Comparison of ENCODE assay signal across 10 cellular contexts in the genomic region with DNA sequence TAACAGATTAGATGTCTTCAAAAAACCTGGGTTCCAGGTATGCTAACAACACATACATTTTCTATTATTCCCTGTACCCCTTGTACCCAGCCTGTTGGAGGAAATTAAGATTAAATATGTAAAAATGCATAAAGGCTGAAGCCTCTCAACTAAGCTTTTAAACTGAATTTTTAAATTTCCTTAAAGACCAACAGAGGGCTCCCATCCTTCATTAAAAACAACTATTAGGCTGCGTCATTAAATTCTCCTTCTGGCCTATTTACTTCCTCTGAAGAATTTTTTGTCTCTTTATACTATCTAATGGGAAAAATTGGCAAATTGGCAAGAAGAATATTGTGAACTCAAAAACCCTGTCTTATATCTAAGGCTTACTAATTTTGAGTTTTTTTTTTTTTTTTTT. TPM values are rescaled to one million over a fixed set of nuclear protein-coding genes. Genes with fewer than 3 reads are reported as not detected.
DNase-seq lines count a peak whose midpoint lies in the region; ATAC-seq and TF ChIP-seq lines count a peak whose summit lies in the region.
"Had no signal": no experiment of that assay in that cellular context is flagged by ENCODE, and none has a peak within 500 bp of the region (broad histone marks: within the 10 kb centered on the region; RNA-seq: fewer than 3 reads in every experiment).

No MANE protein-coding gene starts in this region.

- H2AFZ ChIP-seq in KMS-11 (ENCODE audit: low read depth) (no peak overlapping the region), mesenchymal stem cell (ENCODE audit: low read depth, low read length) (no peak overlapping the region)

- in situ Hi-C loops in brain microvascular endothelial cell (cut with HindIII; ENCODE audit: low pct_ligation_motif_present, low sequenced_read_pairs) (no loop called here), KBM-7 (cut with MboI; ENCODE audit: low pct_unique_long_range_greater_than_20kb, low sequenced_read_pairs) (no loop called here)

- no peak overlapping the region for H3K27ac ChIP-seq in KMS-11
- no peak overlapping the region for H3K27ac ChIP-seq in brain microvascular endothelial cell
- H3K27ac ChIP-seq in mesenchymal stem cell (ENCODE audit: low read length, poor library complexity, severe bottlenecking): no peak overlapping the region
- H3K27ac ChIP-seq: skin epidermis had no signal

- H3K9ac ChIP-seq in KMS-11 (no peak overlapping the region), mesenchymal stem cell (ENCODE audit: low read length) (no peak overlapping the region)

- H3K27me3 ChIP-seq in BE2C: no peaks in the 10 kb centered on the region
- H3K27me3 ChIP-seq in KMS-11 (ENCODE audit: insufficient read depth, low read depth): no peaks in the 10 kb centered on the region
- H3K27me3 ChIP-seq in brain microvascular endothelial cell (replicated peaks): no peaks in the 10 kb centered on the region
- H3K27me3 ChIP-seq in mesenchymal stem cell (ENCODE audit: control insufficient read depth in 1 of 2, insufficient read depth in 1 of 2, low read length in 2 of 2): no peaks in the 10 kb centered on the region

- ATAC-seq in GM19397 (IDR thresholded peaks at IDR 0.05; ENCODE audit: unreplicated experiment): no peak

- CTCF ChIA-PET in activated CD4-positive, alpha-beta memory T cell treated with anti-CD3 and anti-CD28 coated beads for 36 hours (lab: Charles Lee): interaction anchor here (1.2 kb wide), 1 partner anchor 81 kb away, joined by 4 read pairs; no protein-coding TSS in a partner anchor

- H2BK5ac ChIP-seq in mesenchymal stem cell (ENCODE audit: low read depth, low read length, poor library complexity, severe bottlenecking): no peak overlapping the region

- POLR2A ChIA-PET in activated CD4-positive, alpha-beta memory T cell treated with anti-CD3 and anti-CD28 coated beads for 36 hours (lab: Charles Lee): interaction anchor here (0.7 to 1.0 kb wide), 2 partner anchors 21 to 67 kb away, joined by 3 to 4 read pairs; no protein-coding TSS in a partner anchor

- no peaks in the 10 kb centered on the region for H4K20me1 ChIP-seq in KMS-11 (ENCODE audit: insufficient read depth)

- H3K4me3 Mint-ChIP-seq in activated CD4-positive, alpha-beta memory T cell treated with anti-CD3 and anti-CD28 coated beads for 36 hours: no peak overlapping the region
- H3K4me3 Mint-ChIP-seq: activated naive CD8-positive, alpha-beta T cell treated with anti-CD3 and anti-CD28 coated beads for 36 hours had no signal

- H3K79me1 ChIP-seq in mesenchymal stem cell (replicated peaks; ENCODE audit: low read length, poor library complexity, severe bottlenecking): peaks cover 2% of the 10 kb centered on the region

- no peak overlapping the region for H3K23ac ChIP-seq in mesenchymal stem cell (ENCODE audit: low read length in 2 of 2)

- no peaks in the 10 kb centered on the region for H3K27me3 Mint-ChIP-seq in activated CD4-positive, alpha-beta memory T cell treated with anti-CD3 and anti-CD28 coated beads for 36 hours
- H3K27me3 Mint-ChIP-seq: activated naive CD8-positive, alpha-beta T cell treated with anti-CD3 and anti-CD28 coated beads for 36 hours had no signal

- no peak overlapping the region for H2BK15ac ChIP-seq in mesenchymal stem cell (ENCODE audit: low read depth, poor library complexity, severe bottlenecking)

- no peaks in the 10 kb centered on the region for H3K4me1 ChIP-seq in BE2C
- H3K4me1 ChIP-seq in KMS-11 (ENCODE audit: low read depth, poor library complexity, severe bottlenecking): no peaks in the 10 kb centered on the region
- no peaks in the 10 kb centered on the region for H3K4me1 ChIP-seq in mesenchymal stem cell (ENCODE audit: control insufficient read depth, insufficient read depth, low read depth, low read length)

- H3K27ac Mint-ChIP-seq in activated CD4-positive, alpha-beta memory T cell treated with anti-CD3 and anti-CD28 coated beads for 36 hours: no peak overlapping the region

- H3K4me1 Mint-ChIP-seq in activated CD4-positive, alpha-beta memory T cell treated with anti-CD3 and anti-CD28 coated beads for 36 hours (ENCODE audit: low read depth): no peaks in the 10 kb centered on the region
- H3K4me1 Mint-ChIP-seq: activated naive CD8-positive, alpha-beta T cell treated with anti-CD3 and anti-CD28 coated beads for 36 hours had no signal

- H2AK5ac ChIP-seq in mesenchymal stem cell (ENCODE audit: low read length, severe bottlenecking): no peak overlapping the region

- H3K9me3 ChIP-seq in BE2C: no peaks in the 10 kb centered on the region
- no peaks in the 10 kb centered on the region for H3K9me3 ChIP-seq in mesenchymal stem cell (ENCODE audit: control insufficient read depth, low read length)

- no CpG with 5 or more reads among the region's 1 CpG for WGBS in mesenchymal stem cell

- intact Hi-C loops in activated CD4-positive, alpha-beta memory T cell treated with anti-CD3 and anti-CD28 coated beads for 36 hours (cut with micrococcal nuclease): no loop called here

- no peaks in the 10 kb centered on the region for H3K79me2 ChIP-seq in KMS-11 (ENCODE audit: insufficient read depth, low read depth)

- H3K36me3 Mint-ChIP-seq in activated CD4-positive, alpha-beta memory T cell treated with anti-CD3 and anti-CD28 coated beads for 36 hours: peaks cover 41% of the 10 kb centered on the region

- TF ChIP-seq CTCF in BE2C (IDR thresholded peaks at IDR 0.05; ENCODE audit: low read depth, low read length) (peak; percentile 23), KMS-11 (conservative IDR thresholded peaks at IDR 0.05; ENCODE audit: low read depth, low read length) (peak; percentile 48; the same call in 1 of the 2 replicates), brain microvascular endothelial cell (IDR thresholded peaks at IDR 0.05; ENCODE audit: low read depth, low read length, missing control alignments) (peak; percentile 5)

- no peak overlapping the region for H2BK120ac ChIP-seq in mesenchymal stem cell (ENCODE audit: low read depth, low read length)

- H3K14ac ChIP-seq in mesenchymal stem cell (ENCODE audit: low read length in 2 of 2): no peak overlapping the region

- no peak overlapping the region for H4K91ac ChIP-seq in mesenchymal stem cell (ENCODE audit: low read length)

- H3K4me3 ChIP-seq in BE2C (ENCODE audit: low read depth, low read length) (no peak overlapping the region), KMS-11 (IDR thresholded peaks at IDR 0.05; ENCODE audit: insufficient read depth, low read depth, low read length) (no peak overlapping the region), brain microvascular endothelial cell (ENCODE audit: low read depth, low read length) (no peak overlapping the region), mesenchymal stem cell (ENCODE audit: insufficient read depth in 1 of 2, low read depth in 1 of 2, low read length in 2 of 2) (no peak overlapping the region)
- H3K4me3 ChIP-seq: skin epidermis had no signal

- DNase-seq in BE2C (no peak), brain microvascular endothelial cell (no peak), mesenchymal stem cell (peak; percentile 25), KBM-7 (no peak), T-helper 2 cell (no peak)
- DNase-seq in activated CD4-positive, alpha-beta memory T cell treated with anti-CD3 and anti-CD28 coated beads for 36 hours: no peak
- DNase-seq: activated naive CD8-positive, alpha-beta T cell treated with anti-CD3 and anti-CD28 coated beads for 36 hours had no signal

- H3K18ac ChIP-seq in mesenchymal stem cell (ENCODE audit: low read depth in 1 of 2, low read length in 2 of 2): no peak overlapping the region

- no peaks in the 10 kb centered on the region for H3K9me3 Mint-ChIP-seq in activated CD4-positive, alpha-beta memory T cell treated with anti-CD3 and anti-CD28 coated beads for 36 hours
- H3K9me3 Mint-ChIP-seq: activated naive CD8-positive, alpha-beta T cell treated with anti-CD3 and anti-CD28 coated beads for 36 hours had no signal

- no peak overlapping the region for H2BK12ac ChIP-seq in mesenchymal stem cell (ENCODE audit: low read length in 2 of 2)

- H3K36me3 ChIP-seq in BE2C (peaks cover 46% of the 10 kb centered on the region), KMS-11 (ENCODE audit: insufficient read depth) (peaks cover 2% of the 10 kb centered on the region; the same call in 1 of the 2 replicates), brain microvascular endothelial cell (replicated peaks) (peaks cover 10% of the 10 kb centered on the region), mesenchymal stem cell (ENCODE audit: control insufficient read depth in 1 of 2, insufficient read depth in 2 of 2, low read depth in 1 of 2, low read length in 2 of 2) (peaks cover 17 to 74% of the 10 kb centered on the region in 2 experiments)

- H4K8ac ChIP-seq in mesenchymal stem cell (ENCODE audit: low read length): no peak overlapping the region

- H3K4me2 ChIP-seq in KMS-11 (no peak overlapping the region), mesenchymal stem cell (ENCODE audit: low read length, poor library complexity, severe bottlenecking) (no peak overlapping the region)

- no peak overlapping the region for H3K4ac ChIP-seq in mesenchymal stem cell (ENCODE audit: low read depth in 1 of 2, low read length in 2 of 2)

RNA-seq across cellular contexts. Expression of gene SENP1, which starts 21.8 kb away (rescaled TPM):
- polyA plus RNA-seq in BE2C (2012; ENCODE audit: insufficient read depth, insufficient read length, low read depth): 7.1 TPM
- 9.6 TPM for polyA plus RNA-seq in mesenchymal stem cell (2013, experiment 1 of 2)
- 10.1 TPM for polyA plus RNA-seq in mesenchymal stem cell (2013, experiment 2 of 2)
- 10 to 100 TPM; 37.7 to 41.6 TPM for total RNA-seq in activated CD4-positive, alpha-beta memory T cell treated with anti-CD3 and anti-CD28 coated beads for 36 hours

RNA-seq across cellular contexts. Expression of gene PFKM, which starts 35.1 kb away (rescaled TPM):
- polyA plus RNA-seq in BE2C (2012; ENCODE audit: insufficient read depth, insufficient read length, low read depth): 109 TPM
- polyA plus RNA-seq in mesenchymal stem cell (2013, experiment 1 of 2): 40.7 TPM
- polyA plus RNA-seq in mesenchymal stem cell (2013, experiment 2 of 2): 39.6 TPM
- total RNA-seq in activated CD4-positive, alpha-beta memory T cell treated with anti-CD3 and anti-CD28 coated beads for 36 hours: 10 to 100 TPM; 55.6 to 56.1 TPM
